1 cellular context compared by ENCODE assay signal in the genomic region with DNA sequence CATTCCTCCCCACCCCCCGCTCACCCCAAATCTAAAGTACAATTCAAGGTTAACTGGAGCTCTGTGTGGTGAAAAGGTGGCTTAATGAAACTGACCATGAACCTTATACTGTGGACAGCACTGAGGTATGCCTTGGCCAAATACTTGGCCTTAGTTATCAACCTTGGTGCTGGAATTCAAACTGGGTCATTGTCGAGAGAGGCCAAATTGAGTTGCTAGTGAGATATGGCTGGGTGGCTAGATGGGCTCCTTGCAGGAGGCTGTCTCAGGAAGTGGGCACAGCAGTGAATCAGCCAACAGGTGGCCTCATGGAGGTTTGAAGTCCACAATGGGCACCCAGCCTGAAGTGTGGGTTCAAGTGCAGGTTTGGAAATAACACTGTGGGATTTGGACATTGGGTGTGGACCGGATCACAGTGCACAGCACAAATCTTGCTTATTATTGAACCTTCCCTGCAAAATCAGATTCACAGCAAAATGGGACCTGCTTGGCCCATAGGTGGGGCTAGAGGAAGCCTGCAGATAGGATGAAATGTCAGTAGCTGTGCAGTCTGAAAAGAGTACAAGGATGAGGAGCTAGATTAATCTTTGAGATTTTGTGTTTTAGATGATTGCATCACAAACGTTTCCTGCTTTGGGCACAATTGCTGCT.
A peak's percentile ranks its signal among the peaks of the same experiment; 100 is the strongest.
TF ChIP-seq lines count a peak whose summit lies in the region.

No MANE protein-coding gene starts in this region.

TF ChIP-seq in HepG2, 621 proteins besides CTCF, POLR2A, EP300 and RAD21 (continued from another document):
- TF ChIP-seq ZNF496 (CRISPR knock-in tag; IDR thresholded peaks at IDR 0.05; ENCODE audit: insufficient replicate concordance) (no peak), SNAPC2 (CRISPR knock-in tag; IDR thresholded peaks at IDR 0.05) (no peak), TCF7L2 (IDR thresholded peaks at IDR 0.05; ENCODE audit: low read depth, low read length) (no peak), PHF8 (CRISPR knock-in tag; IDR thresholded peaks at IDR 0.05) (0 out of 2 replicates have a peak, but pooled peaks have one; percentile 14), MBD4 (IDR thresholded peaks at IDR 0.05; ENCODE audit: borderline replicate concordance, low read length) (no peak), KDM1A (CRISPR knock-in tag; IDR thresholded peaks at IDR 0.05) (no peak), HOXA5 (CRISPR knock-in tag; IDR thresholded peaks at IDR 0.05) (0 out of 2 replicates have a peak, but pooled peaks have one; percentile 25), STAG1 (CRISPR knock-in tag; IDR thresholded peaks at IDR 0.05) (peak; percentile 44; the same call in 1 of the 2 replicates), ZNF234 (CRISPR knock-in tag; conservative IDR thresholded peaks at IDR 0.05) (no peak), E2F5 (CRISPR knock-in tag; conservative IDR thresholded peaks at IDR 0.05) (no peak), ZNF615 (CRISPR knock-in tag; IDR thresholded peaks at IDR 0.05; ENCODE audit: borderline replicate concordance) (0 out of 2 replicates have a peak, but pooled peaks have one; percentile 33), SALL1 (CRISPR knock-in tag; IDR thresholded peaks at IDR 0.05) (no peak), JARID2 (CRISPR knock-in tag; IDR thresholded peaks at IDR 0.05; ENCODE audit: insufficient replicate concordance) (no peak), HOXA9 (CRISPR knock-in tag; IDR thresholded peaks at IDR 0.05; ENCODE audit: borderline replicate concordance) (no peak), SMC3 (IDR thresholded peaks at IDR 0.05; ENCODE audit: low read length) (peak; percentile 36), HDAC6 (IDR thresholded peaks at IDR 0.05; ENCODE audit: low read depth, low read length) (no peak), SOX13 (IDR thresholded peaks at IDR 0.05) (no peak), SOX13 (CRISPR knock-in tag; conservative IDR thresholded peaks at IDR 0.05 in 1 of 2, IDR thresholded peaks at IDR 0.05 in 1 of 2) (no peak), ZNF644 (CRISPR knock-in tag; IDR thresholded peaks at IDR 0.05; ENCODE audit: low read depth) (no peak; the same call in 1 of the 2 replicates), ZNF781 (CRISPR knock-in tag; IDR thresholded peaks at IDR 0.05; ENCODE audit: borderline replicate concordance, not compliant biosample characterization) (no peak), ZNF431 (CRISPR knock-in tag; IDR thresholded peaks at IDR 0.05; ENCODE audit: borderline replicate concordance, low read depth) (no peak), ZIK1 (CRISPR knock-in tag; IDR thresholded peaks at IDR 0.05; ENCODE audit: borderline replicate concordance, low read depth) (no peak), ZNF703 (CRISPR knock-in tag; IDR thresholded peaks at IDR 0.05; ENCODE audit: borderline replicate concordance) (no peak), ZFP91 (CRISPR knock-in tag; IDR thresholded peaks at IDR 0.05; ENCODE audit: borderline replicate concordance) (peak; percentile 30; the same call in 1 of the 2 replicates), ZNF24 (IDR thresholded peaks at IDR 0.05) (no peak), ATF1 (CRISPR knock-in tag; IDR thresholded peaks at IDR 0.05) (no peak), FOXP1 (IDR thresholded peaks at IDR 0.05) (no peak), FOXP1 (CRISPR knock-in tag; IDR thresholded peaks at IDR 0.05) (no peak), ZMYM4 (CRISPR knock-in tag; IDR thresholded peaks at IDR 0.05) (peak; percentile 38; the same call in 1 of the 2 replicates), ZNF850 (CRISPR knock-in tag; conservative IDR thresholded peaks at IDR 0.05) (no peak), GLMP (CRISPR knock-in tag; IDR thresholded peaks at IDR 0.05; ENCODE audit: borderline replicate concordance) (no peak), NCOA2 (CRISPR knock-in tag; IDR thresholded peaks at IDR 0.05) (0 out of 2 replicates have a peak, but pooled peaks have one; percentile 25), GABPA (IDR thresholded peaks at IDR 0.05; ENCODE audit: low read depth, low read length) (no peak), GABPA (CRISPR knock-in tag; IDR thresholded peaks at IDR 0.05; ENCODE audit: low read depth) (0 out of 2 replicates have a peak, but pooled peaks have one; percentile 8)
- TF ChIP-seq, protein P1, sequence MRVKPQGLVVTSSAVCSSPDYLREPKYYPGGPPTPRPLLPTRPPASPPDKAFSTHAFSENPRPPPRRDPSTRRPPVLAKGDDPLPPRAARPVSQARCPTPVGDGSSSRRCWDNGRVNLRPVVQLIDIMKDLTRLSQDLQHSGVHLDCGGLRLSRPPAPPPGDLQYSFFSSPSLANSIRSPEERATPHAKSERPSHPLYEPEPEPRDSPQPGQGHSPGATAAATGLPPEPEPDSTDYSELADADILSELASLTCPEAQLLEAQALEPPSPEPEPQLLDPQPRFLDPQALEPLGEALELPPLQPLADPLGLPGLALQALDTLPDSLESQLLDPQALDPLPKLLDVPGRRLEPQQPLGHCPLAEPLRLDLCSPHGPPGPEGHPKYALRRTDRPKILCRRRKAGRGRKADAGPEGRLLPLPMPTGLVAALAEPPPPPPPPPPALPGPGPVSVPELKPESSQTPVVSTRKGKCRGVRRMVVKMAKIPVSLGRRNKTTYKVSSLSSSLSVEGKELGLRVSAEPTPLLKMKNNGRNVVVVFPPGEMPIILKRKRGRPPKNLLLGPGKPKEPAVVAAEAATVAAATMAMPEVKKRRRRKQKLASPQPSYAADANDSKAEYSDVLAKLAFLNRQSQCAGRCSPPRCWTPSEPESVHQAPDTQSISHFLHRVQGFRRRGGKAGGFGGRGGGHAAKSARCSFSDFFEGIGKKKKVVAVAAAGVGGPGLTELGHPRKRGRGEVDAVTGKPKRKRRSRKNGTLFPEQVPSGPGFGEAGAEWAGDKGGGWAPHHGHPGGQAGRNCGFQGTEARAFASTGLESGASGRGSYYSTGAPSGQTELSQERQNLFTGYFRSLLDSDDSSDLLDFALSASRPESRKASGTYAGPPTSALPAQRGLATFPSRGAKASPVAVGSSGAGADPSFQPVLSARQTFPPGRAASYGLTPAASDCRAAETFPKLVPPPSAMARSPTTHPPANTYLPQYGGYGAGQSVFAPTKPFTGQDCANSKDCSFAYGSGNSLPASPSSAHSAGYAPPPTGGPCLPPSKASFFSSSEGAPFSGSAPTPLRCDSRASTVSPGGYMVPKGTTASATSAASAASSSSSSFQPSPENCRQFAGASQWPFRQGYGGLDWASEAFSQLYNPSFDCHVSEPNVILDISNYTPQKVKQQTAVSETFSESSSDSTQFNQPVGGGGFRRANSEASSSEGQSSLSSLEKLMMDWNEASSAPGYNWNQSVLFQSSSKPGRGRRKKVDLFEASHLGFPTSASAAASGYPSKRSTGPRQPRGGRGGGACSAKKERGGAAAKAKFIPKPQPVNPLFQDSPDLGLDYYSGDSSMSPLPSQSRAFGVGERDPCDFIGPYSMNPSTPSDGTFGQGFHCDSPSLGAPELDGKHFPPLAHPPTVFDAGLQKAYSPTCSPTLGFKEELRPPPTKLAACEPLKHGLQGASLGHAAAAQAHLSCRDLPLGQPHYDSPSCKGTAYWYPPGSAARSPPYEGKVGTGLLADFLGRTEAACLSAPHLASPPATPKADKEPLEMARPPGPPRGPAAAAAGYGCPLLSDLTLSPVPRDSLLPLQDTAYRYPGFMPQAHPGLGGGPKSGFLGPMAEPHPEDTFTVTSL (CRISPR knock-in tag; IDR thresholded peaks at IDR 0.05; ENCODE audit: borderline replicate concordance): no peak
- TF ChIP-seq, protein P2, sequence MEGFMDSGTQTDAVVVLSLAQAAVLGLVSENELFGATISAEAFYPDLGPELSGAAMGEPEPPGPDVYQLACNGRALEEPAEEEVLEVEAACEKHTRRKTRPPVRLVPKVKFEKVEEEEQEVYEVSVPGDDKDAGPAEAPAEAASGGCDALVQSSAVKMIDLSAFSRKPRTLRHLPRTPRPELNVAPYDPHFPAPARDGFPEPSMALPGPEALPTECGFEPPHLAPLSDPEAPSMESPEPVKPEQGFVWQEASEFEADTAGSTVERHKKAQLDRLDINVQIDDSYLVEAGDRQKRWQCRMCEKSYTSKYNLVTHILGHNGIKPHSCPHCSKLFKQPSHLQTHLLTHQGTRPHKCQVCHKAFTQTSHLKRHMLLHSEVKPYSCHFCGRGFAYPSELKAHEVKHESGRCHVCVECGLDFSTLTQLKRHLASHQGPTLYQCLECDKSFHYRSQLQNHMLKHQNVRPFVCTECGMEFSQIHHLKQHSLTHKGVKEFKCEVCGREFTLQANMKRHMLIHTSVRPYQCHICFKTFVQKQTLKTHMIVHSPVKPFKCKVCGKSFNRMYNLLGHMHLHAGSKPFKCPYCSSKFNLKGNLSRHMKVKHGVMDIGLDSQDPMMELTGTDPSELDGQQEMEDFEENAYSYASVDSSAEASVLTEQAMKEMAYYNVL (CRISPR knock-in tag; IDR thresholded peaks at IDR 0.05; ENCODE audit: borderline replicate concordance): no peak
- TF ChIP-seq, protein P3, sequence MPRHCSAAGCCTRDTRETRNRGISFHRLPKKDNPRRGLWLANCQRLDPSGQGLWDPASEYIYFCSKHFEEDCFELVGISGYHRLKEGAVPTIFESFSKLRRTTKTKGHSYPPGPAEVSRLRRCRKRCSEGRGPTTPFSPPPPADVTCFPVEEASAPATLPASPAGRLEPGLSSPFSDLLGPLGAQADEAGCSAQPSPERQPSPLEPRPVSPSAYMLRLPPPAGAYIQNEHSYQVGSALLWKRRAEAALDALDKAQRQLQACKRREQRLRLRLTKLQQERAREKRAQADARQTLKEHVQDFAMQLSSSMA (CRISPR knock-in tag; IDR thresholded peaks at IDR 0.05): 0 out of 2 replicates have a peak, but pooled peaks have one; percentile 38
- TF ChIP-seq, protein P4, sequence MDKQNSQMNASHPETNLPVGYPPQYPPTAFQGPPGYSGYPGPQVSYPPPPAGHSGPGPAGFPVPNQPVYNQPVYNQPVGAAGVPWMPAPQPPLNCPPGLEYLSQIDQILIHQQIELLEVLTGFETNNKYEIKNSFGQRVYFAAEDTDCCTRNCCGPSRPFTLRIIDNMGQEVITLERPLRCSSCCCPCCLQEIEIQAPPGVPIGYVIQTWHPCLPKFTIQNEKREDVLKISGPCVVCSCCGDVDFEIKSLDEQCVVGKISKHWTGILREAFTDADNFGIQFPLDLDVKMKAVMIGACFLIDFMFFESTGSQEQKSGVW (CRISPR knock-in tag; IDR thresholded peaks at IDR 0.05; ENCODE audit: borderline replicate concordance): no peak
- TF ChIP-seq, protein P5, sequence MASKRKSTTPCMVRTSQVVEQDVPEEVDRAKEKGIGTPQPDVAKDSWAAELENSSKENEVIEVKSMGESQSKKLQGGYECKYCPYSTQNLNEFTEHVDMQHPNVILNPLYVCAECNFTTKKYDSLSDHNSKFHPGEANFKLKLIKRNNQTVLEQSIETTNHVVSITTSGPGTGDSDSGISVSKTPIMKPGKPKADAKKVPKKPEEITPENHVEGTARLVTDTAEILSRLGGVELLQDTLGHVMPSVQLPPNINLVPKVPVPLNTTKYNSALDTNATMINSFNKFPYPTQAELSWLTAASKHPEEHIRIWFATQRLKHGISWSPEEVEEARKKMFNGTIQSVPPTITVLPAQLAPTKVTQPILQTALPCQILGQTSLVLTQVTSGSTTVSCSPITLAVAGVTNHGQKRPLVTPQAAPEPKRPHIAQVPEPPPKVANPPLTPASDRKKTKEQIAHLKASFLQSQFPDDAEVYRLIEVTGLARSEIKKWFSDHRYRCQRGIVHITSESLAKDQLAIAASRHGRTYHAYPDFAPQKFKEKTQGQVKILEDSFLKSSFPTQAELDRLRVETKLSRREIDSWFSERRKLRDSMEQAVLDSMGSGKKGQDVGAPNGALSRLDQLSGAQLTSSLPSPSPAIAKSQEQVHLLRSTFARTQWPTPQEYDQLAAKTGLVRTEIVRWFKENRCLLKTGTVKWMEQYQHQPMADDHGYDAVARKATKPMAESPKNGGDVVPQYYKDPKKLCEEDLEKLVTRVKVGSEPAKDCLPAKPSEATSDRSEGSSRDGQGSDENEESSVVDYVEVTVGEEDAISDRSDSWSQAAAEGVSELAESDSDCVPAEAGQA (IDR thresholded peaks at IDR 0.05; ENCODE audit: low read depth): no peak
- TF ChIP-seq, protein P5 (CRISPR knock-in tag; IDR thresholded peaks at IDR 0.05; ENCODE audit: borderline replicate concordance): no peak
